Comparison of ENCODE assay signal across 8 cellular contexts in the genomic region with DNA sequence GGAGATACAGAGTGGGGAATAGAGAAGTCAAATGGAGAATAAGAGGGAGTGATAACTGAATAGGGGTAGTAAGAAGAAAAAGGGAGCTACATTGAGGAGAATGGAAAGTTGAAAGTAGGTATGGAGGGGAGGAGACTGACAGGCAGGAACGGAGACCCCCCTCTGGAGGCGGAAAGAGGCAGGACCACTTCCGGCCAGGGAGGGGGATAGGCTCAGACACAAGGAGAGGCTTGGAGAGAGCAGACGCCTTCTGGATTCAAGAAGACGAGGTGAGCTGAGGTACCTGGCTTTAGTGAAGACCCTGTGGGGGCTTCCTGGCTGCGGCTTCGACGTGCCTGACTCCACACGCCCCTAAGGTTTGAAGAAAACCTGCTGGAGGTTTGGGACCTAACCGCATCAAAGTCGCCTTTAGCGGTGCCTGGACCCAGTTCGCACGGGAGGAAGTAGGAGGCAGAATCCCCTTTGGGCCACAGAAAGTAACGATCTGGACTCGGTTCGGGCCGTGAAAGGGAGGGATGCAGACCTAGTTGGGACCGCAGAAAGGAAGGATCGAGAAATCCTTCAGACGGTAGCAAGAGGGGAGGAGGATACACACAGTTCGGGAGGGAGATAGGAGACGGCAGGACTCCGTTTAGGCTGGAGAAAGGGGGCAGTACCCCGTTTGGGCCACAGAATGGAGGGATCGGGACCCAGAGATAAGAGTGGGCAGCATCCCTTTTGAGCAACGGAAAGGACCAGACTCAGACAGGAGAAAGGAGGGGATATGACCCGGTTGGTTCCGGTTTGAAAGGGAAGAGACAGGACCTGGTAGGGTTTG. TPM values are rescaled to one million over a fixed set of nuclear protein-coding genes. Genes with fewer than 3 reads are reported as not detected.
DNase-seq lines count a peak whose midpoint lies in the region; ATAC-seq and TF ChIP-seq lines count a peak whose summit lies in the region.

A gene with protein sequence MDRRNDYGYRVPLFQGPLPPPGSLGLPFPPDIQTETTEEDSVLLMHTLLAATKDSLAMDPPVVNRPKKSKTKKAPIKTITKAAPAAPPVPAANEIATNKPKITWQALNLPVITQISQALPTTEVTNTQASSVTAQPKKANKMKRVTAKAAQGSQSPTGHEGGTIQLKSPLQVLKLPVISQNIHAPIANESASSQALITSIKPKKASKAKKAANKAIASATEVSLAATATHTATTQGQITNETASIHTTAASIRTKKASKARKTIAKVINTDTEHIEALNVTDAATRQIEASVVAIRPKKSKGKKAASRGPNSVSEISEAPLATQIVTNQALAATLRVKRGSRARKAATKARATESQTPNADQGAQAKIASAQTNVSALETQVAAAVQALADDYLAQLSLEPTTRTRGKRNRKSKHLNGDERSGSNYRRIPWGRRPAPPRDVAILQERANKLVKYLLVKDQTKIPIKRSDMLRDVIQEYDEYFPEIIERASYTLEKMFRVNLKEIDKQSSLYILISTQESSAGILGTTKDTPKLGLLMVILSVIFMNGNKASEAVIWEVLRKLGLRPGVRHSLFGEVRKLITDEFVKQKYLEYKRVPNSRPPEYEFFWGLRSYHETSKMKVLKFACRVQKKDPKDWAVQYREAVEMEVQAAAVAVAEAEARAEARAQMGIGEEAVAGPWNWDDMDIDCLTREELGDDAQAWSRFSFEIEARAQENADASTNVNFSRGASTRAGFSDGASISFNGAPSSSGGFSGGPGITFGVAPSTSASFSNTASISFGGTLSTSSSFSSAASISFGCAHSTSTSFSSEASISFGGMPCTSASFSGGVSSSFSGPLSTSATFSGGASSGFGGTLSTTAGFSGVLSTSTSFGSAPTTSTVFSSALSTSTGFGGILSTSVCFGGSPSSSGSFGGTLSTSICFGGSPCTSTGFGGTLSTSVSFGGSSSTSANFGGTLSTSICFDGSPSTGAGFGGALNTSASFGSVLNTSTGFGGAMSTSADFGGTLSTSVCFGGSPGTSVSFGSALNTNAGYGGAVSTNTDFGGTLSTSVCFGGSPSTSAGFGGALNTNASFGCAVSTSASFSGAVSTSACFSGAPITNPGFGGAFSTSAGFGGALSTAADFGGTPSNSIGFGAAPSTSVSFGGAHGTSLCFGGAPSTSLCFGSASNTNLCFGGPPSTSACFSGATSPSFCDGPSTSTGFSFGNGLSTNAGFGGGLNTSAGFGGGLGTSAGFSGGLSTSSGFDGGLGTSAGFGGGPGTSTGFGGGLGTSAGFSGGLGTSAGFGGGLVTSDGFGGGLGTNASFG (N-terminal part only) (plus strand): TSS at position 215 of the 817 bp plus-strand sequence. CDS start 1,423 bp downstream, outside the sequence.

- no peaks in the 10 kb centered on the region for H3K27me3 Mint-ChIP-seq in activated B cell treated with CpG ODN at 0.5 μM for 24 hours

- CTCF ChIA-PET in activated B cell treated with CpG ODN at 0.5 μM for 24 hours (lab: Charles Lee), result no interaction called here

- H3K4me1 Mint-ChIP-seq in activated B cell treated with CpG ODN at 0.5 μM for 24 hours, result peaks cover 17% of the 10 kb centered on the region

- H3K27me3 ChIP-seq in gastroesophageal sphincter (no peaks in the 10 kb centered on the region), ovary (no peaks in the 10 kb centered on the region)

- no peak for TF ChIP-seq POLR2A in gastroesophageal sphincter (IDR thresholded peaks at IDR 0.05)
- TF ChIP-seq POLR2A in ovary (IDR thresholded peaks at IDR 0.05), result no peak

- H3K27ac Mint-ChIP-seq in activated B cell treated with CpG ODN at 0.5 μM for 24 hours, result no peak within 1 kb of the TSS

- TF ChIP-seq CTCF in activated B cell treated with CpG ODN at 0.5 μM for 24 hours (IDR thresholded peaks at IDR 0.05) (no peak), gastroesophageal sphincter (IDR thresholded peaks at IDR 0.05) (no peak), ovary (IDR thresholded peaks at IDR 0.05) (no peak)

- POLR2A ChIA-PET in activated B cell treated with CpG ODN at 0.5 μM for 24 hours (lab: Charles Lee), result no interaction called here

- ATAC-seq in HG03175 (IDR thresholded peaks at IDR 0.05; ENCODE audit: unreplicated experiment), result peak; percentile 18
- no peak for ATAC-seq in activated B cell treated with CpG ODN at 0.5 μM for 24 hours (ENCODE audit: low read depth)
- peak; percentile 16 for ATAC-seq in gastroesophageal sphincter

- peak within 1 kb of the TSS; percentile 88 for H3K4me3 Mint-ChIP-seq in activated B cell treated with CpG ODN at 0.5 μM for 24 hours

- H3K4me1 ChIP-seq in ES-I3 (ENCODE audit: insufficient read depth, low read length) (no peaks in the 10 kb centered on the region), gastroesophageal sphincter (no peaks in the 10 kb centered on the region), ovary (ENCODE audit: insufficient read depth) (no peaks in the 10 kb centered on the region)

- 0 to 33% methylated on average over 11 of the region's 29 CpGs for WGBS in gastroesophageal sphincter (ENCODE audit: low coverage in 1 of 2), 2 donors
- 27 to 35% (median 31%) methylated on average over 29 of the region's 29 CpGs for WGBS in ovary, 3 donors

- H3K36me3 ChIP-seq in ES-I3 (ENCODE audit: insufficient read depth, low read length) (no peaks in the 10 kb centered on the region; the same call in 1 of the 2 replicates), gastroesophageal sphincter (no peaks in the 10 kb centered on the region), ovary (no peaks in the 10 kb centered on the region)

- H3K4me3 ChIP-seq in gastroesophageal sphincter, result peak within 1 kb of the TSS; percentile 56
- peak within 1 kb of the TSS; percentile 38 for H3K4me3 ChIP-seq in ovary

- H3K27ac ChIP-seq in gastroesophageal sphincter (peak within 1 kb of the TSS in 3 of 4 donors; percentile 31 to 65 (median 35)), ovary (peak within 1 kb of the TSS in 1 of 2 donors; percentile 52)

- peak within 1 kb of the TSS; percentile 78 for H3K9ac ChIP-seq in ES-I3 (ENCODE audit: low read depth, low read length)

- TF ChIP-seq EP300 in gastroesophageal sphincter (IDR thresholded peaks at IDR 0.05) (no peak), ovary (IDR thresholded peaks at IDR 0.05) (no peak)

- no peaks in the 10 kb centered on the region for H3K9me3 Mint-ChIP-seq in activated B cell treated with CpG ODN at 0.5 μM for 24 hours

- H3K36me3 Mint-ChIP-seq in activated B cell treated with CpG ODN at 0.5 μM for 24 hours (ENCODE audit: low read depth), result no peaks in the 10 kb centered on the region

- no peak for DNase-seq in activated B cell treated with CpG ODN at 0.5 μM for 24 hours
- peak in 2 of 5 donors; percentile 14 to 38 for DNase-seq in ovary
- DNase-seq in COLO829 (ENCODE audit: low spot score), result no peak
- DNase-seq in stimulated activated CD4-positive, alpha-beta T cell treated with anti-CD3 and anti-CD28 coated beads, Interleukin-4, amount 100 ng/mL, for 1 hour, result no peak
- no peak for DNase-seq in cortex of kidney (lab: John Stamatoyannopoulos, UW)

- intact Hi-C loops in activated B cell treated with CpG ODN at 0.5 μM for 24 hours (cut with micrococcal nuclease) (no loop called here), ovary (cut with DNase I) (no loop called here)

- H3K9me3 ChIP-seq in ES-I3 (ENCODE audit: control insufficient read depth, insufficient read depth, low read length) (no peaks in the 10 kb centered on the region), gastroesophageal sphincter (no peaks in the 10 kb centered on the region), ovary (no peaks in the 10 kb centered on the region)

RNA-seq across cellular contexts. Expression of the gene that starts here (rescaled TPM):
- total RNA-seq in activated B cell treated with CpG ODN at 0.5 μM for 24 hours (2.6 TPM in 2 replicates), gastroesophageal sphincter (1 to 10 TPM; 3.4 to 9.7 (median 6.6) TPM), ovary (10 to 100 TPM; 18.7 to 56.6 (median 35.5) TPM)
- polyA plus RNA-seq in ovary, result 10 to 100 TPM; 37.3 to 47.5 TPM
